ENCODE assay signal across 8 cellular contexts in genomic region chr19:34772697-34773554, GRCh38. TPM values are rescaled to one million over a fixed set of nuclear protein-coding genes. Genes with fewer than 3 reads are reported as not detected.
A peak's percentile ranks its signal among the peaks of the same experiment; 100 is the strongest.
DNase-seq lines count a peak whose midpoint lies in the region; ATAC-seq and TF ChIP-seq lines count a peak whose summit lies in the region.

Gene ZNF599, minus strand, starts transcription at chr19:34773215. Its CDS starts 374 bp downstream, at chr19:34772841.

- intact Hi-C loops in Panc1 (cut with micrococcal nuclease; ENCODE audit: unreplicated experiment) = no loop called here

- TF ChIP-seq CTCF in Panc1 (IDR thresholded peaks at IDR 0.05) (no peak), fibroblast of the aortic adventitia (IDR thresholded peaks at IDR 0.05; ENCODE audit: insufficient read depth, low read length) (no peak)

- in situ Hi-C loops in Panc1 (cut with HindIII; ENCODE audit: low pct_unique_long_range_greater_than_20kb, low sequenced_read_pairs) = no loop called here

- H3K27ac Mint-ChIP-seq in activated T-helper 17 cell treated with anti-CD3 and anti-CD28 coated beads, Interleukin-2, amount 50 U/mL, for 72 hours = peak within 1 kb of the TSS; percentile 81
- peak within 1 kb of the TSS; percentile 60 to 88 for H3K27ac Mint-ChIP-seq in natural killer cell treated with Interleukin-12 subunit alpha and Interleukin-12 subunit beta and Interleukin-15 and Interleukin-18, amount 100 ng/mL, for 72 hours

- BruUV-seq in Panc1 (replicated peaks; lab: Mats Ljungman, UMichigan) = TSS peak; percentile 94

- peak within 1 kb of the TSS; percentile 54 for H3K9ac ChIP-seq in HUES6 (ENCODE audit: low read length)

- H3K4me3 Mint-ChIP-seq in activated T-helper 17 cell treated with anti-CD3 and anti-CD28 coated beads, Interleukin-2, amount 50 U/mL, for 72 hours = peak within 1 kb of the TSS; percentile 90
- peak within 1 kb of the TSS; percentile 90 for H3K4me3 Mint-ChIP-seq in natural killer cell treated with Interleukin-12 subunit alpha and Interleukin-12 subunit beta and Interleukin-15 and Interleukin-18, amount 100 ng/mL, for 72 hours

- DNase-seq in DMS 273 treated with DMSO at 0.1 percent for 48 hours (lab: John Stamatoyannopoulos, UW) = peak; percentile 70
- DNase-seq in Panc1 (ENCODE audit: low read depth, low spot score) = peak; percentile 70
- peak; percentile 84 for DNase-seq in fibroblast of the aortic adventitia (ENCODE audit: low read depth)
- peak; percentile 94 for DNase-seq in natural killer cell treated with Interleukin-12 subunit alpha and Interleukin-12 subunit beta and Interleukin-15 and Interleukin-18, amount 100 ng/mL, for 72 hours (ENCODE audit: low spot score)
- DNase-seq in stimulated activated naive CD4-positive, alpha-beta T cell treated with Interleukin-2 at 50 U/mL for 16 hours (lab: John Stamatoyannopoulos, UW) = peak; percentile 87

- no peaks in the 10 kb centered on the region for H3K36me3 ChIP-seq in HUES6 (ENCODE audit: control insufficient read depth, insufficient read depth, low read length)
- no peaks in the 10 kb centered on the region for H3K36me3 ChIP-seq in Panc1 (ENCODE audit: control insufficient read depth, insufficient read depth, low read length)

- H3K27me3 ChIP-seq in HUES6 (ENCODE audit: control insufficient read depth, insufficient read depth, low read length) (no peaks in the 10 kb centered on the region), Panc1 (ENCODE audit: control insufficient read depth, insufficient read depth, low read length) (no peaks in the 10 kb centered on the region)

- H3K9me3 ChIP-seq in HUES6 (ENCODE audit: control insufficient read depth, insufficient read depth, low read depth, low read length) (no peaks in the 10 kb centered on the region), Panc1 (ENCODE audit: control insufficient read depth, insufficient read depth, low read depth, low read length) (peaks cover 11% of the 10 kb centered on the region; the same call in 1 of the 2 replicates)

- no peak within 1 kb of the TSS for H3K27ac ChIP-seq in HUES6 (ENCODE audit: low read depth, low read length)
- H3K27ac ChIP-seq in Panc1 (ENCODE audit: low read length) = peak within 1 kb of the TSS; percentile 88

- H3K4me3 ChIP-seq in HUES6 (ENCODE audit: low read depth, low read length) = peak within 1 kb of the TSS; percentile 74
- H3K4me3 ChIP-seq in Panc1 (ENCODE audit: low read depth in 2 of 2, low read length in 2 of 2) = peak within 1 kb of the TSS; percentile 91 to 95
- peak within 1 kb of the TSS; percentile 94 for H3K4me3 ChIP-seq in fibroblast of the aortic adventitia (ENCODE audit: low read depth, low read length)

- CTCF ChIA-PET in Panc1 (lab: Charles Lee) = no interaction called here

- peaks cover 7% of the 10 kb centered on the region for H3K36me3 Mint-ChIP-seq in activated T-helper 17 cell treated with anti-CD3 and anti-CD28 coated beads, Interleukin-2, amount 50 U/mL, for 72 hours (ENCODE audit: low read depth)
- no peaks in the 10 kb centered on the region for H3K36me3 Mint-ChIP-seq in natural killer cell treated with Interleukin-12 subunit alpha and Interleukin-12 subunit beta and Interleukin-15 and Interleukin-18, amount 100 ng/mL, for 72 hours

- no peaks in the 10 kb centered on the region for H3K9me3 Mint-ChIP-seq in activated T-helper 17 cell treated with anti-CD3 and anti-CD28 coated beads, Interleukin-2, amount 50 U/mL, for 72 hours
- H3K9me3 Mint-ChIP-seq in natural killer cell treated with Interleukin-12 subunit alpha and Interleukin-12 subunit beta and Interleukin-15 and Interleukin-18, amount 100 ng/mL, for 72 hours = peaks cover 4% of the 10 kb centered on the region

- peaks cover 13% of the 10 kb centered on the region for H3K4me1 Mint-ChIP-seq in activated T-helper 17 cell treated with anti-CD3 and anti-CD28 coated beads, Interleukin-2, amount 50 U/mL, for 72 hours
- peaks cover 14 to 17% of the 10 kb centered on the region in 2 donors for H3K4me1 Mint-ChIP-seq in natural killer cell treated with Interleukin-12 subunit alpha and Interleukin-12 subunit beta and Interleukin-15 and Interleukin-18, amount 100 ng/mL, for 72 hours (ENCODE audit: low read depth in 2 of 2)

- H3K27me3 Mint-ChIP-seq in activated T-helper 17 cell treated with anti-CD3 and anti-CD28 coated beads, Interleukin-2, amount 50 U/mL, for 72 hours = peaks cover 4% of the 10 kb centered on the region
- peaks cover 5 to 9% of the 10 kb centered on the region in 2 donors for H3K27me3 Mint-ChIP-seq in natural killer cell treated with Interleukin-12 subunit alpha and Interleukin-12 subunit beta and Interleukin-15 and Interleukin-18, amount 100 ng/mL, for 72 hours

- POLR2A ChIA-PET in Panc1 (lab: Charles Lee) = no interaction called here

- no peaks in the 10 kb centered on the region for H3K4me1 ChIP-seq in HUES6 (ENCODE audit: control insufficient read depth, insufficient read depth, low read length)
- peaks cover 6% of the 10 kb centered on the region; the same call in 1 of the 2 replicates for H3K4me1 ChIP-seq in Panc1 (ENCODE audit: control insufficient read depth, insufficient read depth, low read length)

- ATAC-seq in GM21447 (IDR thresholded peaks at IDR 0.05; ENCODE audit: unreplicated experiment) (peak; percentile 93), Panc1 (peak; percentile 100)
- ATAC-seq in activated T-helper 17 cell treated with anti-CD3 and anti-CD28 coated beads, Interleukin-2, amount 50 U/mL, for 72 hours (replicated peaks) = peak; percentile 98
- ATAC-seq in natural killer cell treated with Interleukin-12 subunit alpha and Interleukin-12 subunit beta and Interleukin-15 and Interleukin-18, amount 100 ng/mL, for 72 hours = peak; percentile 98 to 99

RNA-seq across cellular contexts. Expression of gene ZNF599, which starts in this region (rescaled TPM):
- total RNA-seq in Panc1 (2021; ENCODE audit: unreplicated experiment) (8.2 TPM), fibroblast of the aortic adventitia (ENCODE audit: low replicate concordance) (6.7 and 11.6 TPM in 2 replicates)
- 6.0 TPM for polyA plus RNA-seq in Panc1 (2012; ENCODE audit: insufficient read length)
- total RNA-seq in activated T-helper 17 cell treated with anti-CD3 and anti-CD28 coated beads, Interleukin-2, amount 50 U/mL, for 72 hours = 1 to 10 TPM; 3.1 to 3.4 TPM
- total RNA-seq in natural killer cell treated with Interleukin-12 subunit alpha and Interleukin-12 subunit beta and Interleukin-15 and Interleukin-18, amount 100 ng/mL, for 72 hours = 1 to 10 TPM; 1.5 to 3.3 TPM
